In the genomic region with DNA sequence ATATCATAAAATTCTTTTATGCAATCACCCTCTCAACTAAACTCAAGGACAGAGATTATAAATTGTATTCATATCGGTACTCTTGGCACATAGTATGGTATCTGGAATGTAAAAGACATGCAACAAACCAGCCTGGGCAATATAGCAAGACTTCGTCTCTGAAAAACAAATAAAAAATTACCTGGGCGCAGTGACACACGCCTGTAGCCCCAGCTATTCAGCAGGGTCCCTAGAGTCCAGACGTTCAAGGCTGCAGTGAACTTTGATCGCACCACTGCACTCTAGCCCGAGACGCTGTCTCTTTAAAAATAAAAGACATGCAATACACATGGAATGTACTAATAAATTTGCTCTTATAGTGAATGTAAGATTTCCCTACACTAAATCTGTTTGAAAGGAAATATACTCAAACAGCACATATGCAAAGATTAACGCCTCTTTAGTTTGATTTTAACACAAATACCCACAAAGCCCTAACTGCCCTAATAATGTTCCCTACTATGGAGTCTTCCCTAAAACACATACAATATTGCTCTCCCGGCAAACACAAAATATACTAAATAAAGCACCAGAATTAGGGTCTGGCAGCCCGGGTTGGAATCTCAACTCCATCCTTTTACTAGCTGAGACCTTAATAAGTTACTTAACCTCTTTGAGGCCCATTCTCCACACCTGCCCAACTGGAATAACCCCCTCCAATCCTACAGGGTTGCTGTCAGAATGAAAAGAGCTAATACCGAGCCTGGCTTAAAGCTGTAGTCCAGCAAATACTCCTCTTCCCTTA, we compare ENCODE assay signal across 1 cellular context.
TF ChIP-seq lines count a peak whose summit lies in the region.

No MANE protein-coding gene starts in this region.

TF ChIP-seq in H1, 55 proteins besides CTCF, POLR2A, EP300 and RAD21:
- no peak for TF ChIP-seq NRF1 (IDR thresholded peaks at IDR 0.05; ENCODE audit: low read depth, low read length)
- TF ChIP-seq SUZ12 (IDR thresholded peaks at IDR 0.05; ENCODE audit: low read length) = no peak
- no peak for TF ChIP-seq EZH2 (IDR thresholded peaks at IDR 0.05; ENCODE audit: low read depth, low read length, severe bottlenecking)
- TF ChIP-seq CBX8 (IDR thresholded peaks at IDR 0.05; ENCODE audit: borderline replicate concordance, low read depth, low read length) = no peak
- TF ChIP-seq FOSL1 (IDR thresholded peaks at IDR 0.05; ENCODE audit: insufficient read depth, low read depth, low read length) = no peak
- TF ChIP-seq CREB1 (IDR thresholded peaks at IDR 0.05) = no peak
- TF ChIP-seq TCF12 (IDR thresholded peaks at IDR 0.05; ENCODE audit: low read depth, low read length) = no peak
- TF ChIP-seq CBX5 (IDR thresholded peaks at IDR 0.05; ENCODE audit: low read depth, low read length) = no peak
- no peak for TF ChIP-seq TBP (IDR thresholded peaks at IDR 0.05; ENCODE audit: low read depth, low read length)
- no peak for TF ChIP-seq KDM4A (IDR thresholded peaks at IDR 0.05; ENCODE audit: low read depth, low read length, severe bottlenecking)
- TF ChIP-seq BCL11A (IDR thresholded peaks at IDR 0.05; ENCODE audit: low read depth in 2 of 2, low read length in 2 of 2) = no peak
